Comparison of ENCODE assay signal across 21 cellular contexts in genomic region chr12:79964100-79964627, GRCh38.
"Had no signal": no experiment of that assay in that cellular context is flagged by ENCODE, and none has a peak within 500 bp of the region (broad histone marks: within the 10 kb centered on the region; RNA-seq: fewer than 3 reads in every experiment).

No MANE protein-coding gene starts in this region.

- H3K27me3 ChIP-seq: dorsolateral prefrontal cortex, right atrium auricular region, sigmoid colon, stomach, transverse colon had no signal

- DNase-seq: cortex of kidney; dorsolateral prefrontal cortex; effector CD8-positive, alpha-beta T cell; glutamatergic neuron; islet precursor cell; mammary epithelial cell; mucosa of descending colon; naive thymus-derived CD8-positive, alpha-beta T cell; posterior cingulate gyrus; sigmoid colon; stimulated activated CD4-positive, alpha-beta T cell treated with anti-CD3 and anti-CD28 coated beads, Interleukin-2, amount 100 ng/mL, for 24 hours; stimulated activated naive CD4-positive, alpha-beta T cell; stomach; substantia nigra; transverse colon had no signal

- H3K9me3 Mint-ChIP-seq: neural crest cell had no signal

- H3K27ac ChIP-seq: dorsolateral prefrontal cortex, right atrium auricular region, sigmoid colon, skin epidermis, stomach, thoracic aorta, transverse colon had no signal

- H3K4me1 ChIP-seq: sigmoid colon, stomach had no signal

- FAIRE-seq: frontal cortex had no signal

- H3K27ac Mint-ChIP-seq: naive thymus-derived CD8-positive, alpha-beta T cell had no signal

- H3K36me3 ChIP-seq: right atrium auricular region, sigmoid colon, stomach, thoracic aorta, transverse colon had no signal

- ATAC-seq: left lobe of liver; mucosa of descending colon; naive thymus-derived CD8-positive, alpha-beta T cell had no signal

- H3K4me1 Mint-ChIP-seq: naive thymus-derived CD8-positive, alpha-beta T cell; neural crest cell had no signal

- H3K4me3 Mint-ChIP-seq: naive thymus-derived CD8-positive, alpha-beta T cell; neural crest cell had no signal

- H3K36me3 Mint-ChIP-seq: naive thymus-derived CD8-positive, alpha-beta T cell had no signal

- H3K4me3 ChIP-seq: dorsolateral prefrontal cortex, mucosa of descending colon, right atrium auricular region, sigmoid colon, skin epidermis, stomach, thoracic aorta, transverse colon had no signal

- H3K9me3 ChIP-seq: mucosa of descending colon, right atrium auricular region, sigmoid colon, stomach, thoracic aorta, transverse colon had no signal
